Comparison of ENCODE assay signal across 1 cellular context in the genomic region with DNA sequence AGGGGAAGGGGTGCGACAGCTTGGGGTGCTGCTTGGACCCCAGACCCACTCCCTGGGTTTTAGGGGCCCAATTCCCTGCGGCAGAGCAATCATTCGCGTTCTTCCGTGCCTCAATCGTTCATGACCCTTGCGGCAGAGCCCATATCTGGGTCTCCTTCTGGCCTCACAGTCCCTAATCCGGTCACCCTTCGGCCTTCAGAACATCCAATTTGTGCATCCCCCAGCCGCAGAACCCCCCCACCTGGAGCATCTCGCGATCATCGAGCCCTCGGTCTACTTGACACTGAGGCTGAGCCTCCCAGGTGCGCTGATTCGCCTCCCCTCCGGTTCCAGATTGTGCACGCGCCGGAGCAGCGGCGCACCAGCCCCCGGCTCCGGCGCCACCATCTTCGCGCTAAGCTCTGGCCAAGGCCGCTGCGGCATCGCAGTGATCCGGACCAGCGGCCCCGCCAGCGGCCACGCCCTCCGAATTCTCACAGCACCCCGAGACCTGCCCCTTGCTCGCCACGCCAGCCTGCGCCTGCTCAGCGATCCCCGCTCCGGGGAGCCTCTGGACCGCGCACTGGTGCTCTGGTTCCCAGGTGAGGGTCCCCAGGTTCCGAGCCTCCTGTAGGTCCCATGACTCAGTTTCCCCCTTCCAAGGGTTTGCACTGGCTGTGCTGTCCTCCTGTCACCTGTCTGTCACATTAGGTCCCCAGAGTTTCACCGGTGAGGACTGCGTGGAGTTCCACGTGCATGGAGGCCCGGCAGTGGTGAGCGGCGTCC.
TF ChIP-seq lines count a peak whose summit lies in the region.

No MANE protein-coding gene starts in this region.

TF ChIP-seq in HepG2, 621 proteins besides CTCF, POLR2A, EP300 and RAD21 (continued from another document):
- TF ChIP-seq, protein P1, sequence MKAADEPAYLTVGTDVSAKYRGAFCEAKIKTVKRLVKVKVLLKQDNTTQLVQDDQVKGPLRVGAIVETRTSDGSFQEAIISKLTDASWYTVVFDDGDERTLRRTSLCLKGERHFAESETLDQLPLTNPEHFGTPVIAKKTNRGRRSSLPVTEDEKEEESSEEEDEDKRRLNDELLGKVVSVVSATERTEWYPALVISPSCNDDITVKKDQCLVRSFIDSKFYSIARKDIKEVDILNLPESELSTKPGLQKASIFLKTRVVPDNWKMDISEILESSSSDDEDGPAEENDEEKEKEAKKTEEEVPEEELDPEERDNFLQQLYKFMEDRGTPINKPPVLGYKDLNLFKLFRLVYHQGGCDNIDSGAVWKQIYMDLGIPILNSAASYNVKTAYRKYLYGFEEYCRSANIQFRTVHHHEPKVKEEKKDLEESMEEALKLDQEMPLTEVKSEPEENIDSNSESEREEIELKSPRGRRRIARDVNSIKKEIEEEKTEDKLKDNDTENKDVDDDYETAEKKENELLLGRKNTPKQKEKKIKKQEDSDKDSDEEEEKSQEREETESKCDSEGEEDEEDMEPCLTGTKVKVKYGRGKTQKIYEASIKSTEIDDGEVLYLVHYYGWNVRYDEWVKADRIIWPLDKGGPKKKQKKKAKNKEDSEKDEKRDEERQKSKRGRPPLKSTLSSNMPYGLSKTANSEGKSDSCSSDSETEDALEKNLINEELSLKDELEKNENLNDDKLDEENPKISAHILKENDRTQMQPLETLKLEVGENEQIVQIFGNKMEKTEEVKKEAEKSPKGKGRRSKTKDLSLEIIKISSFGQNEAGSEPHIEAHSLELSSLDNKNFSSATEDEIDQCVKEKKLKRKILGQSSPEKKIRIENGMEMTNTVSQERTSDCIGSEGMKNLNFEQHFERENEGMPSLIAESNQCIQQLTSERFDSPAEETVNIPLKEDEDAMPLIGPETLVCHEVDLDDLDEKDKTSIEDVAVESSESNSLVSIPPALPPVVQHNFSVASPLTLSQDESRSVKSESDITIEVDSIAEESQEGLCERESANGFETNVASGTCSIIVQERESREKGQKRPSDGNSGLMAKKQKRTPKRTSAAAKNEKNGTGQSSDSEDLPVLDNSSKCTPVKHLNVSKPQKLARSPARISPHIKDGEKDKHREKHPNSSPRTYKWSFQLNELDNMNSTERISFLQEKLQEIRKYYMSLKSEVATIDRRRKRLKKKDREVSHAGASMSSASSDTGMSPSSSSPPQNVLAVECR (CRISPR knock-in tag; IDR thresholded peaks at IDR 0.05; ENCODE audit: borderline replicate concordance) = peak; percentile 60; the same call in 1 of the 2 replicates
- TF ChIP-seq ZNF773 (CRISPR knock-in tag; IDR thresholded peaks at IDR 0.05; ENCODE audit: borderline replicate concordance) (0 out of 2 replicates have a peak, but pooled peaks have one; percentile 67), NFIB (CRISPR knock-in tag; IDR thresholded peaks at IDR 0.05; ENCODE audit: borderline replicate concordance) (peak; percentile 51; the same call in 1 of the 2 replicates), ARNTL (CRISPR knock-in tag; IDR thresholded peaks at IDR 0.05) (0 out of 2 replicates have a peak, but pooled peaks have one; percentile 25), TP53 (CRISPR knock-in tag; conservative IDR thresholded peaks at IDR 0.05) (peak; percentile 56; the same call in 1 of the 2 replicates), ZNF572 (CRISPR knock-in tag; IDR thresholded peaks at IDR 0.05) (0 out of 2 replicates have a peak, but pooled peaks have one; percentile 35), RXRA (CRISPR knock-in tag; IDR thresholded peaks at IDR 0.05) (peak; percentile 11; the same call in 1 of the 2 replicates), REL (CRISPR knock-in tag; conservative IDR thresholded peaks at IDR 0.05) (0 out of 2 replicates have a peak, but pooled peaks have one; percentile 54), CSRNP1 (CRISPR knock-in tag; IDR thresholded peaks at IDR 0.05) (peak; percentile 4; the same call in 1 of the 2 replicates), HES4 (CRISPR knock-in tag; IDR thresholded peaks at IDR 0.05; ENCODE audit: borderline replicate concordance) (0 out of 2 replicates have a peak, but pooled peaks have one; percentile 51), NFKB2 (CRISPR knock-in tag; IDR thresholded peaks at IDR 0.05; ENCODE audit: borderline replicate concordance) (0 out of 2 replicates have a peak, but pooled peaks have one; percentile 5), ZNF331 (CRISPR knock-in tag; IDR thresholded peaks at IDR 0.05) (0 out of 2 replicates have a peak, but pooled peaks have one; percentile 29)
- TF ChIP-seq, protein P2, sequence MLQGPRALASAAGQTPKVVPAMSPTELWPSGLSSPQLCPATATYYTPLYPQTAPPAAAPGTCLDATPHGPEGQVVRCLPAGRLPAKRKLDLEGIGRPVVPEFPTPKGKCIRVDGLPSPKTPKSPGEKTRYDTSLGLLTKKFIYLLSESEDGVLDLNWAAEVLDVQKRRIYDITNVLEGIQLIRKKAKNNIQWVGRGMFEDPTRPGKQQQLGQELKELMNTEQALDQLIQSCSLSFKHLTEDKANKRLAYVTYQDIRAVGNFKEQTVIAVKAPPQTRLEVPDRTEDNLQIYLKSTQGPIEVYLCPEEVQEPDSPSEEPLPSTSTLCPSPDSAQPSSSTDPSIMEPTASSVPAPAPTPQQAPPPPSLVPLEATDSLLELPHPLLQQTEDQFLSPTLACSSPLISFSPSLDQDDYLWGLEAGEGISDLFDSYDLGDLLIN (CRISPR knock-in tag; IDR thresholded peaks at IDR 0.05; ENCODE audit: borderline replicate concordance) = 0 out of 2 replicates have a peak, but pooled peaks have one; percentile 15
- TF ChIP-seq, protein P3, sequence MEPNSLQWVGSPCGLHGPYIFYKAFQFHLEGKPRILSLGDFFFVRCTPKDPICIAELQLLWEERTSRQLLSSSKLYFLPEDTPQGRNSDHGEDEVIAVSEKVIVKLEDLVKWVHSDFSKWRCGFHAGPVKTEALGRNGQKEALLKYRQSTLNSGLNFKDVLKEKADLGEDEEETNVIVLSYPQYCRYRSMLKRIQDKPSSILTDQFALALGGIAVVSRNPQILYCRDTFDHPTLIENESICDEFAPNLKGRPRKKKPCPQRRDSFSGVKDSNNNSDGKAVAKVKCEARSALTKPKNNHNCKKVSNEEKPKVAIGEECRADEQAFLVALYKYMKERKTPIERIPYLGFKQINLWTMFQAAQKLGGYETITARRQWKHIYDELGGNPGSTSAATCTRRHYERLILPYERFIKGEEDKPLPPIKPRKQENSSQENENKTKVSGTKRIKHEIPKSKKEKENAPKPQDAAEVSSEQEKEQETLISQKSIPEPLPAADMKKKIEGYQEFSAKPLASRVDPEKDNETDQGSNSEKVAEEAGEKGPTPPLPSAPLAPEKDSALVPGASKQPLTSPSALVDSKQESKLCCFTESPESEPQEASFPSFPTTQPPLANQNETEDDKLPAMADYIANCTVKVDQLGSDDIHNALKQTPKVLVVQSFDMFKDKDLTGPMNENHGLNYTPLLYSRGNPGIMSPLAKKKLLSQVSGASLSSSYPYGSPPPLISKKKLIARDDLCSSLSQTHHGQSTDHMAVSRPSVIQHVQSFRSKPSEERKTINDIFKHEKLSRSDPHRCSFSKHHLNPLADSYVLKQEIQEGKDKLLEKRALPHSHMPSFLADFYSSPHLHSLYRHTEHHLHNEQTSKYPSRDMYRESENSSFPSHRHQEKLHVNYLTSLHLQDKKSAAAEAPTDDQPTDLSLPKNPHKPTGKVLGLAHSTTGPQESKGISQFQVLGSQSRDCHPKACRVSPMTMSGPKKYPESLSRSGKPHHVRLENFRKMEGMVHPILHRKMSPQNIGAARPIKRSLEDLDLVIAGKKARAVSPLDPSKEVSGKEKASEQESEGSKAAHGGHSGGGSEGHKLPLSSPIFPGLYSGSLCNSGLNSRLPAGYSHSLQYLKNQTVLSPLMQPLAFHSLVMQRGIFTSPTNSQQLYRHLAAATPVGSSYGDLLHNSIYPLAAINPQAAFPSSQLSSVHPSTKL (CRISPR knock-in tag; IDR thresholded peaks at IDR 0.05) = 0 out of 2 replicates have a peak, but pooled peaks have one; percentile 4
- TF ChIP-seq, protein P4, sequence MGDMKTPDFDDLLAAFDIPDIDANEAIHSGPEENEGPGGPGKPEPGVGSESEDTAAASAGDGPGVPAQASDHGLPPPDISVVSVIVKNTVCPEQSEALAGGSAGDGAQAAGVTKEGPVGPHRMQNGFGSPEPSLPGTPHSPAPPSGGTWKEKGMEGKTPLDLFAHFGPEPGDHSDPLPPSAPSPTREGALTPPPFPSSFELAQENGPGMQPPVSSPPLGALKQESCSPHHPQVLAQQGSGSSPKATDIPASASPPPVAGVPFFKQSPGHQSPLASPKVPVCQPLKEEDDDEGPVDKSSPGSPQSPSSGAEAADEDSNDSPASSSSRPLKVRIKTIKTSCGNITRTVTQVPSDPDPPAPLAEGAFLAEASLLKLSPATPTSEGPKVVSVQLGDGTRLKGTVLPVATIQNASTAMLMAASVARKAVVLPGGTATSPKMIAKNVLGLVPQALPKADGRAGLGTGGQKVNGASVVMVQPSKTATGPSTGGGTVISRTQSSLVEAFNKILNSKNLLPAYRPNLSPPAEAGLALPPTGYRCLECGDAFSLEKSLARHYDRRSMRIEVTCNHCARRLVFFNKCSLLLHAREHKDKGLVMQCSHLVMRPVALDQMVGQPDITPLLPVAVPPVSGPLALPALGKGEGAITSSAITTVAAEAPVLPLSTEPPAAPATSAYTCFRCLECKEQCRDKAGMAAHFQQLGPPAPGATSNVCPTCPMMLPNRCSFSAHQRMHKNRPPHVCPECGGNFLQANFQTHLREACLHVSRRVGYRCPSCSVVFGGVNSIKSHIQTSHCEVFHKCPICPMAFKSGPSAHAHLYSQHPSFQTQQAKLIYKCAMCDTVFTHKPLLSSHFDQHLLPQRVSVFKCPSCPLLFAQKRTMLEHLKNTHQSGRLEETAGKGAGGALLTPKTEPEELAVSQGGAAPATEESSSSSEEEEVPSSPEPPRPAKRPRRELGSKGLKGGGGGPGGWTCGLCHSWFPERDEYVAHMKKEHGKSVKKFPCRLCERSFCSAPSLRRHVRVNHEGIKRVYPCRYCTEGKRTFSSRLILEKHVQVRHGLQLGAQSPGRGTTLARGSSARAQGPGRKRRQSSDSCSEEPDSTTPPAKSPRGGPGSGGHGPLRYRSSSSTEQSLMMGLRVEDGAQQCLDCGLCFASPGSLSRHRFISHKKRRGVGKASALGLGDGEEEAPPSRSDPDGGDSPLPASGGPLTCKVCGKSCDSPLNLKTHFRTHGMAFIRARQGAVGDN (CRISPR knock-in tag; IDR thresholded peaks at IDR 0.05) = peak; percentile 38; the same call in 1 of the 2 replicates
